ENCODE assay signal across 8 cellular contexts in the genomic region with DNA sequence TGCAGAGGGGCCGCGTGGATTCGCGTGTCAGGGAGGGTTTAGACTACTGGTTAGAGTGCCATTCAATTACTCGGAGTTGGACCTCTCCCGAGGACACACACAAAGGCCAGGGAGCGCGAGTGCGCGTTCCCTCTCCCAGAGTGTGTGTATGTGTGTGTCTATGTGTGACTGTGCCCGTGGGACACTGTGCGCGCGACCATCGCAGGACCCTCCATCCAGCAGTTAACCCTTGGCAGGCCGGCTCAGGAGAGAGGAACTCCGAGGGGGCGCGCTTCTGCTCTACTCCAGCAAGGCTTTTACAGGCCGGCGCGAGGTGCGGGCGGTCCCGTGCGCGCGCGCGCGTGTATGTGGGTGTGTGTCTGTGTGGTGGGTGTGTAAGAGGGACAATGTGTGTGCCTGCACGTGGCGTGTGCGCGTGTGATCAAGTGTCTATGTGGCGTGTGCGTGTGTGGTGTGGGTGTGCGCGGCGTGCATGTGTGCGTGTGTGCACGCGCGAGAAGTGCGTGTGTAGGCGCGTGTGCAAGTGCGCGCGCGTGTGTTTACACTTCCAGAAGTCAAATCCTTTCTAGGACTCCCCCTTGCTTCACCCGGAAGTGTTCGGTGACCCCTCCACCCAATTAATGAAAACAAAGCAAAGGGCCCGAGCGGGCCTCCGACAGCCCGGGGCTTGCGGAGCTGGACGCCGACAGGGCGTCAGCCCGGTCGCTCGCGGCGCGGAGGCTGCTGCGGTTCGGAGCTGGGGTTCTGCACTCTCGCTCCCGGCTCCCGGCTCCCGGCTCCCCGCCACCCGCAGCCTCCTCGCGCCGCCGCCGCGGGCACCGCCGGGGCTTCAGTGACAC.
A peak's percentile ranks its signal among the peaks of the same experiment; 100 is the strongest.
DNase-seq lines count a peak whose midpoint lies in the region; ATAC-seq, FAIRE-seq and TF ChIP-seq lines count a peak whose summit lies in the region.

No MANE protein-coding gene starts in this region.

- H3K36me3 ChIP-seq in Peyer's patch (no peaks in the 10 kb centered on the region), H1 (ENCODE audit: control insufficient read depth in 2 of 4, insufficient read depth in 4 of 4, low read length in 3 of 4) (peaks cover 0 to 6% (median 0%) of the 10 kb centered on the region in 4 experiments; a peak in 1 of 8 replicates), mesenchymal stem cell (ENCODE audit: control insufficient read depth in 1 of 2, insufficient read depth in 2 of 2, low read depth in 1 of 2, low read length in 2 of 2) (peaks cover 0 to 8% of the 10 kb centered on the region in 2 experiments), transverse colon (no peaks in the 10 kb centered on the region)

- peak overlapping the region; percentile 67 to 79 for H3K4me2 ChIP-seq in H1 (ENCODE audit: insufficient read depth in 1 of 2, low read depth in 2 of 2, low read length in 2 of 2)
- H3K4me2 ChIP-seq in mesenchymal stem cell (ENCODE audit: low read length, poor library complexity, severe bottlenecking) = peak overlapping the region; percentile 64

- TF ChIP-seq CTCF in Peyer's patch (IDR thresholded peaks at IDR 0.05) (no peak), H1 (IDR thresholded peaks at IDR 0.05; ENCODE audit: control extremely low read depth in 1 of 3, insufficient read depth in 1 of 3, low read depth in 1 of 3, low read length in 3 of 3) (no peak), transverse colon (IDR thresholded peaks at IDR 0.05) (no peak)

- no peak overlapping the region for H2AFZ ChIP-seq in H1 (ENCODE audit: low read length)
- H2AFZ ChIP-seq in mesenchymal stem cell (ENCODE audit: low read depth, low read length) = peak overlapping the region; percentile 79

- H3K4me1 ChIP-seq in Peyer's patch (peaks cover 0 to 17% (median 0%) of the 10 kb centered on the region in 4 donors), H1 (replicated peaks in 1 of 4; ENCODE audit: control insufficient read depth in 3 of 4, insufficient read depth in 4 of 4, low read length in 3 of 4) (peaks cover 10 to 26% (median 16%) of the 10 kb centered on the region in 4 experiments), mesenchymal stem cell (ENCODE audit: control insufficient read depth, insufficient read depth, low read depth, low read length) (peaks cover 10% of the 10 kb centered on the region), transverse colon (peaks cover 0 to 16% (median 9%) of the 10 kb centered on the region in 4 donors)

- ATAC-seq in GM19023 (IDR thresholded peaks at IDR 0.05; ENCODE audit: unreplicated experiment) (no peak), HG03095 (IDR thresholded peaks at IDR 0.05; ENCODE audit: unreplicated experiment) (no peak)

- H2BK5ac ChIP-seq in H1 (ENCODE audit: low read depth, low read length) (no peak overlapping the region), mesenchymal stem cell (ENCODE audit: low read depth, low read length, poor library complexity, severe bottlenecking) (no peak overlapping the region)

- in situ Hi-C loops in transverse colon (cut with MboI; ENCODE audit: low pct_ligation_motif_present in 1 of 4, low pct_unique_long_range_greater_than_20kb in 1 of 4, low sequenced_read_pairs in 3 of 4) = no loop called here

- POLR2A ChIA-PET in H1 (lab: Charles Lee; ENCODE audit: partially characterized antibody) = interaction anchor here (0.9 kb wide), 2 partner anchors 215 to 221 kb away, joined by 3 to 4 read pairs; no protein-coding TSS in a partner anchor

- WGBS in H1 (ENCODE audit: extremely low coverage in 1 of 2, insufficient coverage in 1 of 2, insufficient read length in 1 of 2, insufficient replicate concordance in 2 of 2, low coverage in 1 of 2, low lambda C conversion rate in 2 of 2, missing lambda C conversion rate in 1 of 2), 2 experiments = 2% methylated on average over 61 of the region's 83 CpGs; no CpG with 5 or more reads in 1 of the 2 experiments
- 16% methylated on average over 67 of the region's 83 CpGs for WGBS in mesenchymal stem cell
- 0 to 30% methylated on average over 2 to 73 of the region's 83 CpGs for WGBS in transverse colon (ENCODE audit: low coverage in 1 of 2), 2 donors

- H3K4ac ChIP-seq in H1 (replicated peaks; ENCODE audit: insufficient read length, low read depth, low read length) (no peak overlapping the region), mesenchymal stem cell (ENCODE audit: low read depth in 1 of 2, low read length in 2 of 2) (peak overlapping the region; percentile 40 to 73)

- H3K4me3 ChIP-seq in Peyer's patch = peak overlapping the region; percentile 45 to 62 (median 52)
- peak overlapping the region; percentile 29 to 61 (median 38) for H3K4me3 ChIP-seq in H1 (ENCODE audit: extremely low read depth in 1 of 4, insufficient read depth in 2 of 4, low read depth in 3 of 4, low read length in 4 of 4)
- peak overlapping the region; percentile 55 to 75 for H3K4me3 ChIP-seq in mesenchymal stem cell (ENCODE audit: insufficient read depth in 1 of 2, low read depth in 1 of 2, low read length in 2 of 2)
- H3K4me3 ChIP-seq in transverse colon = peak overlapping the region; percentile 36 to 55 (median 46)

- H2BK20ac ChIP-seq in H1 (ENCODE audit: low read length) = no peak overlapping the region

- TF ChIP-seq EP300 in H1 (IDR thresholded peaks at IDR 0.05; ENCODE audit: borderline replicate concordance in 1 of 2, low read depth in 2 of 2, low read length in 2 of 2) (no peak), transverse colon (IDR thresholded peaks at IDR 0.05; ENCODE audit: low read depth) (no peak)

- H3K27me3 ChIP-seq in Peyer's patch (peaks cover 0 to 3% of the 10 kb centered on the region in 2 donors), H1 (replicated peaks in 1 of 4; ENCODE audit: control insufficient read depth in 3 of 4, extremely low read depth in 1 of 4, insufficient read depth in 3 of 4, low read length in 3 of 4) (peaks cover 58 to 96% (median 82%) of the 10 kb centered on the region in 4 experiments), mesenchymal stem cell (ENCODE audit: control insufficient read depth in 1 of 2, insufficient read depth in 1 of 2, low read length in 2 of 2) (peaks cover 0 to 7% of the 10 kb centered on the region in 2 experiments), transverse colon (peaks cover 51% of the 10 kb centered on the region)

- no peak for TF ChIP-seq RAD21 in H1 (IDR thresholded peaks at IDR 0.05 in 1 of 2, conservative IDR thresholded peaks at IDR 0.05 in 1 of 2; ENCODE audit: low read depth in 2 of 2, low read length in 2 of 2)

- H2BK12ac ChIP-seq in H1 (ENCODE audit: low read depth, low read length) = peak overlapping the region; percentile 86
- H2BK12ac ChIP-seq in mesenchymal stem cell (ENCODE audit: low read length in 2 of 2) = peak overlapping the region in 1 of 2 experiments; percentile 21

- no peak overlapping the region for H3K56ac ChIP-seq in H1 (replicated peaks; ENCODE audit: insufficient read length, low read depth, low read length)

- no peak overlapping the region; the same call in 1 of the 2 replicates for H2AK5ac ChIP-seq in H1 (ENCODE audit: low read depth, low read length)
- no peak overlapping the region for H2AK5ac ChIP-seq in mesenchymal stem cell (ENCODE audit: low read length, severe bottlenecking)

- H3K23ac ChIP-seq in H1 (ENCODE audit: insufficient read length) (no peak overlapping the region), mesenchymal stem cell (ENCODE audit: low read length in 2 of 2) (peak overlapping the region in 1 of 2 experiments; percentile 66)

- H4K91ac ChIP-seq in H1 (replicated peaks; ENCODE audit: insufficient read length, low read length) (peak overlapping the region; percentile 62), mesenchymal stem cell (ENCODE audit: low read length) (peak overlapping the region; percentile 88)

- H3K79me2 ChIP-seq in H1 (ENCODE audit: control insufficient read depth in 1 of 2, insufficient read depth in 2 of 2, low read length in 2 of 2) = no peaks in the 10 kb centered on the region

- H2BK15ac ChIP-seq in H1 (ENCODE audit: low read length) (no peak overlapping the region; the same call in 1 of the 2 replicates), mesenchymal stem cell (ENCODE audit: low read depth, poor library complexity, severe bottlenecking) (no peak overlapping the region)

- no peak for FAIRE-seq in H1 (lab: Jason Lieb, UNC)

- no peak for TF ChIP-seq POLR2A in Peyer's patch (IDR thresholded peaks at IDR 0.05)
- TF ChIP-seq POLR2A in H1 (IDR thresholded peaks at IDR 0.05; ENCODE audit: control extremely low read depth in 1 of 2, low read depth in 2 of 2, low read length in 2 of 2) = no peak
- no peak for TF ChIP-seq POLR2A in transverse colon (IDR thresholded peaks at IDR 0.05)

- H3K9me3 ChIP-seq in Peyer's patch = no peaks in the 10 kb centered on the region
- H3K9me3 ChIP-seq in H1 (ENCODE audit: insufficient read depth in 2 of 2, low read depth in 1 of 2, low read length in 1 of 2) = no peaks in the 10 kb centered on the region
- H3K9me3 ChIP-seq in mesenchymal stem cell (ENCODE audit: control insufficient read depth, low read length) = no peaks in the 10 kb centered on the region
- no peaks in the 10 kb centered on the region for H3K9me3 ChIP-seq in transverse colon

- H4K5ac ChIP-seq in H1 (ENCODE audit: insufficient read length, low read depth, low read length) = no peak overlapping the region

- H3K79me1 ChIP-seq in H1 (ENCODE audit: low read depth, low read length) = no peaks in the 10 kb centered on the region
- H3K79me1 ChIP-seq in mesenchymal stem cell (replicated peaks; ENCODE audit: low read length, poor library complexity, severe bottlenecking) = no peaks in the 10 kb centered on the region

- H4K8ac ChIP-seq in H1 (ENCODE audit: extremely low read depth, insufficient read depth, low read length) (no peak overlapping the region; the same call in 1 of the 2 replicates), mesenchymal stem cell (ENCODE audit: low read length) (peak overlapping the region; percentile 85)

- H3K27ac ChIP-seq in Peyer's patch = peak overlapping the region in 2 of 4 donors; percentile 17 to 43
- H3K27ac ChIP-seq in H1 (ENCODE audit: low read depth, low read length) = no peak overlapping the region
- H3K27ac ChIP-seq in mesenchymal stem cell (ENCODE audit: low read length, poor library complexity, severe bottlenecking) = no peak overlapping the region
- peak overlapping the region; percentile 0 to 34 (median 8) for H3K27ac ChIP-seq in transverse colon

- H3K9ac ChIP-seq in H1 (replicated peaks in 1 of 4; ENCODE audit: extremely low read depth in 1 of 4, low read depth in 3 of 4, low read length in 3 of 4) (no peak overlapping the region), mesenchymal stem cell (ENCODE audit: low read length) (peak overlapping the region; percentile 82)

- peaks cover 19 to 26% of the 10 kb centered on the region in 2 experiments for H4K20me1 ChIP-seq in H1 (replicated peaks in 1 of 2; ENCODE audit: control insufficient read depth in 1 of 2, insufficient read depth in 2 of 2, low read length in 2 of 2)

- intact Hi-C loops in transverse colon (cut with DNase I; ENCODE audit: low total_unique reads) = no loop called here

- H3K14ac ChIP-seq in H1 (ENCODE audit: insufficient read length) (no peak overlapping the region), mesenchymal stem cell (ENCODE audit: low read length in 2 of 2) (peak overlapping the region in 1 of 2 experiments; percentile 94)

- H2BK120ac ChIP-seq in H1 (replicated peaks; ENCODE audit: low read depth, low read length) (no peak overlapping the region), mesenchymal stem cell (ENCODE audit: low read depth, low read length) (peak overlapping the region; percentile 52)

- peaks cover 7% of the 10 kb centered on the region; the same call in 1 of the 2 replicates for H3K23me2 ChIP-seq in H1 (ENCODE audit: low read depth, low read length)

- DNase-seq in ELF-1 (ENCODE audit: low read depth, low spot score) (peak; percentile 58), Peyer's patch (no peak), H1 (ENCODE audit: low read depth in 1 of 2, low spot score in 2 of 2) (peak in 1 of 2 experiments; percentile 63), mesenchymal stem cell (peak; percentile 22), transverse colon (no peak), D341Med (ENCODE audit: low spot score) (no peak)

- CTCF ChIA-PET in H1 (lab: Charles Lee; ENCODE audit: partially characterized antibody) = interaction anchor here (1.0 to 1.4 kb wide), 3 partner anchors 104 to 218 kb away, joined by 3 to 5 read pairs (median 5); no protein-coding TSS in a partner anchor

- peak overlapping the region; percentile 25 for H3K18ac ChIP-seq in H1 (ENCODE audit: extremely low read depth, low read length)
- H3K18ac ChIP-seq in mesenchymal stem cell (ENCODE audit: low read depth in 1 of 2, low read length in 2 of 2) = peak overlapping the region; percentile 66 to 96

Comparison
In these comparisons a context has a peak if more than half of its experiments do, and no peak if none do; other contexts are left out.
1. DNase-seq: peak in ELF-1 (single experiment) and mesenchymal stem cell (single experiment); none in Peyer's patch (0 of 3), transverse colon (single experiment) and D341Med (single experiment).
2. H3K27ac ChIP-seq: peak in transverse colon (4 of 4); none in H1 (single experiment) and mesenchymal stem cell (single experiment).
3. Peak in every context shown above with its lines, with median percentiles within 50 percentile points of each other: H3K4me3 ChIP-seq.